21 cellular contexts compared by ENCODE assay signal in genomic region chr4:3525532-3526430, GRCh38. TPM values are rescaled to one million over a fixed set of nuclear protein-coding genes. Genes with fewer than 3 reads are reported as not detected.
A peak's percentile ranks its signal among the peaks of the same experiment; 100 is the strongest.
DNase-seq lines count a peak whose midpoint lies in the region; ATAC-seq and TF ChIP-seq lines count a peak whose summit lies in the region.
"Had no signal": no experiment of that assay in that cellular context is flagged by ENCODE, and none has a peak within 500 bp of the region (broad histone marks: within the 10 kb centered on the region; RNA-seq: fewer than 3 reads in every experiment).

No MANE protein-coding gene starts in this region.

- H3K4me3 Mint-ChIP-seq in endodermal cell, result no peak overlapping the region
- no peak overlapping the region for H3K4me3 Mint-ChIP-seq in stimulated activated memory B cell treated with anti-CD40 and anti-IgM and Interleukin-4, amounts not matched to agents 10 μg/mL and 1 μg/mL and 100 μg/mL, for 72 hours
- H3K4me3 Mint-ChIP-seq: B cell; CD8-positive, alpha-beta T cell; H9 had no signal

- peaks cover 39% of the 10 kb centered on the region for H3K36me3 ChIP-seq in endodermal cell (ENCODE audit: control insufficient read depth, insufficient read depth, low read length)
- peaks cover 1% of the 10 kb centered on the region for H3K36me3 ChIP-seq in mesendoderm (ENCODE audit: control insufficient read depth, insufficient read depth, low read length)
- peaks cover 8 to 76% (median 57%) of the 10 kb centered on the region in 4 donors for H3K36me3 ChIP-seq in upper lobe of left lung
- H3K36me3 ChIP-seq: MG63 had no signal

- H3K56ac ChIP-seq in mesendoderm (ENCODE audit: low read length), result peak overlapping the region; percentile 15

- no peaks in the 10 kb centered on the region for H3K27me3 ChIP-seq in endodermal cell (ENCODE audit: control insufficient read depth, insufficient read depth, low read length, poor library complexity, severe bottlenecking)
- no peaks in the 10 kb centered on the region for H3K27me3 ChIP-seq in mesendoderm (ENCODE audit: insufficient read depth, low read length, poor library complexity)
- no peaks in the 10 kb centered on the region for H3K27me3 ChIP-seq in upper lobe of left lung
- H3K27me3 ChIP-seq: MG63 had no signal

- H3K23ac ChIP-seq in mesendoderm (ENCODE audit: low read length), result no peak overlapping the region

- H3K27ac Mint-ChIP-seq in endodermal cell, result no peak overlapping the region
- no peak overlapping the region for H3K27ac Mint-ChIP-seq in stimulated activated memory B cell treated with anti-CD40 and anti-IgM and Interleukin-4, amounts not matched to agents 10 μg/mL and 1 μg/mL and 100 μg/mL, for 72 hours
- H3K27ac Mint-ChIP-seq: B cell had no signal

- H2BK5ac ChIP-seq in mesendoderm (ENCODE audit: low read length), result no peak overlapping the region

- WGBS in endodermal cell (ENCODE audit: insufficient coverage in 1 of 2, insufficient read length in 1 of 2), 2 experiments, result 93 to 94% methylated on average over 27 to 32 of the region's 33 CpGs
- WGBS in mesendoderm (ENCODE audit: extremely low coverage, insufficient coverage, low lambda C conversion rate), result no CpG with 5 or more reads among the region's 33 CpGs
- WGBS in upper lobe of left lung, 2 donors, result 84 to 93% methylated on average over 19 to 33 of the region's 33 CpGs

- H2BK120ac ChIP-seq in mesendoderm (ENCODE audit: low read depth, low read length), result no peak overlapping the region

- no peak overlapping the region for H3K18ac ChIP-seq in mesendoderm (ENCODE audit: low read length)

- peaks cover 2% of the 10 kb centered on the region for H3K27me3 Mint-ChIP-seq in endodermal cell (ENCODE audit: insufficient read depth)
- no peaks in the 10 kb centered on the region for H3K27me3 Mint-ChIP-seq in stimulated activated memory B cell treated with anti-CD40 and anti-IgM and Interleukin-4, amounts not matched to agents 10 μg/mL and 1 μg/mL and 100 μg/mL, for 72 hours
- H3K27me3 Mint-ChIP-seq: B cell had no signal

- no peak for TF ChIP-seq POLR2A in upper lobe of left lung (IDR thresholded peaks at IDR 0.05)

- H3K4me1 Mint-ChIP-seq in endodermal cell, result peaks cover 18% of the 10 kb centered on the region
- H3K4me1 Mint-ChIP-seq in stimulated activated memory B cell treated with anti-CD40 and anti-IgM and Interleukin-4, amounts not matched to agents 10 μg/mL and 1 μg/mL and 100 μg/mL, for 72 hours, result peaks cover 37% of the 10 kb centered on the region

- no peak overlapping the region for H4K5ac ChIP-seq in mesendoderm (ENCODE audit: low read length)

- no peak overlapping the region for H2BK15ac ChIP-seq in mesendoderm (replicated peaks; ENCODE audit: low read depth)

- H4K8ac ChIP-seq in mesendoderm (ENCODE audit: low read depth, low read length), result no peak overlapping the region

- H3K4me1 ChIP-seq in endodermal cell (ENCODE audit: control insufficient read depth, insufficient read depth, low read length), result peaks cover 1% of the 10 kb centered on the region
- no peaks in the 10 kb centered on the region for H3K4me1 ChIP-seq in mesendoderm (ENCODE audit: control insufficient read depth, low read depth, low read length)
- H3K4me1 ChIP-seq in upper lobe of left lung, result peaks cover 12 to 32% (median 19%) of the 10 kb centered on the region in 4 donors

- H3K27ac ChIP-seq in endodermal cell (ENCODE audit: low read depth, low read length) (no peak overlapping the region), mesendoderm (ENCODE audit: low read depth, low read length) (no peak overlapping the region), upper lobe of left lung (no peak overlapping the region)
- H3K27ac ChIP-seq: 22Rv1 had no signal

- H3K9me3 Mint-ChIP-seq in endodermal cell, result no peaks in the 10 kb centered on the region
- no peaks in the 10 kb centered on the region for H3K9me3 Mint-ChIP-seq in stimulated activated memory B cell treated with anti-CD40 and anti-IgM and Interleukin-4, amounts not matched to agents 10 μg/mL and 1 μg/mL and 100 μg/mL, for 72 hours
- H3K9me3 Mint-ChIP-seq: CD8-positive, alpha-beta T cell; H9 had no signal

- no peak for ATAC-seq in upper lobe of left lung (ENCODE audit: low FRiP score in 2 of 2)
- ATAC-seq in stimulated activated memory B cell treated with anti-CD40 and anti-IgM and Interleukin-4, amounts not matched to agents 10 μg/mL and 1 μg/mL and 100 μg/mL, for 72 hours, result no peak
- ATAC-seq: CD8-positive, alpha-beta T cell had no signal

- peak; percentile 59 for DNase-seq in activated effector memory CD4-positive, alpha-beta T cell treated with anti-CD3 and anti-CD28 coated beads, Interleukin-2, amount 50 U/mL, for 16 hours
- DNase-seq in activated effector memory CD4-positive, alpha-beta T cell treated with Interleukin-2 at 50 U/mL for 16 hours, result no peak
- peak; percentile 41 for DNase-seq in endodermal cell
- DNase-seq in mesendoderm, result no peak
- DNase-seq in upper lobe of left lung, result peak; percentile 16 to 62
- DNase-seq in pons (ENCODE audit: low spot score), result no peak
- DNase-seq in AG20443 (ENCODE audit: low spot score), result no peak
- DNase-seq: CD8-positive, alpha-beta T cell; H9; MG63; NCI-H1048; NCI-H1436; NCI-H1930; NCI-H226; NCI-H524; NCI-H82; OCI-M1; Right ventricle myocardium superior had no signal

- peaks cover 42% of the 10 kb centered on the region for H3K36me3 Mint-ChIP-seq in endodermal cell (ENCODE audit: low read depth)
- peaks cover 30% of the 10 kb centered on the region for H3K36me3 Mint-ChIP-seq in stimulated activated memory B cell treated with anti-CD40 and anti-IgM and Interleukin-4, amounts not matched to agents 10 μg/mL and 1 μg/mL and 100 μg/mL, for 72 hours

- H3K4ac ChIP-seq in mesendoderm (ENCODE audit: low read depth, low read length), result no peak overlapping the region

- TF ChIP-seq CTCF in endodermal cell (conservative IDR thresholded peaks at IDR 0.05) (no peak), upper lobe of left lung (IDR thresholded peaks at IDR 0.05) (no peak)

- no peak overlapping the region for H3K4me2 ChIP-seq in mesendoderm (ENCODE audit: low read length)

- H3K4me3 ChIP-seq in endodermal cell (ENCODE audit: low read length), result no peak overlapping the region
- H3K4me3 ChIP-seq in mesendoderm (ENCODE audit: low read length), result no peak overlapping the region
- no peak overlapping the region for H3K4me3 ChIP-seq in upper lobe of left lung
- H3K4me3 ChIP-seq: MG63 had no signal

- H3K9me3 ChIP-seq in endodermal cell (ENCODE audit: control insufficient read depth, low read length) (no peaks in the 10 kb centered on the region), upper lobe of left lung (no peaks in the 10 kb centered on the region)
- H3K9me3 ChIP-seq: MG63 had no signal

- H2AK5ac ChIP-seq in mesendoderm (ENCODE audit: low read length), result no peak overlapping the region

- no peak overlapping the region for H3K9ac ChIP-seq in endodermal cell (ENCODE audit: extremely low read depth, low read length, poor library complexity, severe bottlenecking)
- no peak overlapping the region for H3K9ac ChIP-seq in mesendoderm (ENCODE audit: low read length)

- H3K79me1 ChIP-seq in mesendoderm (ENCODE audit: low read length), result peaks cover 19% of the 10 kb centered on the region

- TF ChIP-seq EP300 in upper lobe of left lung (IDR thresholded peaks at IDR 0.05), result no peak

- H3K79me2 ChIP-seq in mesendoderm (ENCODE audit: control insufficient read depth, insufficient read depth, low read length), result peaks cover 9% of the 10 kb centered on the region

RNA-seq across cellular contexts. Expression of gene LRPAP1, which starts 6.4 kb away (rescaled TPM):
- total RNA-seq in endodermal cell, result 100 to 1,000 TPM; 111 to 129 TPM
- 89.0 TPM for polyA plus RNA-seq in endodermal cell (2013, experiment 1 of 2)
- polyA plus RNA-seq in endodermal cell (2013, experiment 2 of 2), result 75.9 TPM
- polyA plus RNA-seq in mesendoderm (2013, experiment 1 of 2), result 46.7 TPM
- 50.6 TPM for polyA plus RNA-seq in mesendoderm (2013, experiment 2 of 2)
- 100 to 1,000 TPM in 5 of 6 donors, 10 to 100 TPM in 1; 98.5 to 267 (median 251) TPM for total RNA-seq in upper lobe of left lung

Comparison
In these comparisons a context has a peak if more than half of its experiments do, and no peak if none do; other contexts are left out.
1. DNase-seq: peak in activated effector memory CD4-positive, alpha-beta T cell treated with anti-CD3 and anti-CD28 coated beads, Interleukin-2, amount 50 U/mL, for 16 hours (single experiment), endodermal cell (single experiment) and upper lobe of left lung (2 of 2); none in activated effector memory CD4-positive, alpha-beta T cell treated with Interleukin-2 at 50 U/mL for 16 hours (single experiment), mesendoderm (single experiment), pons (single experiment) and AG20443 (single experiment).